8 cellular contexts compared by ENCODE assay signal in the genomic region with DNA sequence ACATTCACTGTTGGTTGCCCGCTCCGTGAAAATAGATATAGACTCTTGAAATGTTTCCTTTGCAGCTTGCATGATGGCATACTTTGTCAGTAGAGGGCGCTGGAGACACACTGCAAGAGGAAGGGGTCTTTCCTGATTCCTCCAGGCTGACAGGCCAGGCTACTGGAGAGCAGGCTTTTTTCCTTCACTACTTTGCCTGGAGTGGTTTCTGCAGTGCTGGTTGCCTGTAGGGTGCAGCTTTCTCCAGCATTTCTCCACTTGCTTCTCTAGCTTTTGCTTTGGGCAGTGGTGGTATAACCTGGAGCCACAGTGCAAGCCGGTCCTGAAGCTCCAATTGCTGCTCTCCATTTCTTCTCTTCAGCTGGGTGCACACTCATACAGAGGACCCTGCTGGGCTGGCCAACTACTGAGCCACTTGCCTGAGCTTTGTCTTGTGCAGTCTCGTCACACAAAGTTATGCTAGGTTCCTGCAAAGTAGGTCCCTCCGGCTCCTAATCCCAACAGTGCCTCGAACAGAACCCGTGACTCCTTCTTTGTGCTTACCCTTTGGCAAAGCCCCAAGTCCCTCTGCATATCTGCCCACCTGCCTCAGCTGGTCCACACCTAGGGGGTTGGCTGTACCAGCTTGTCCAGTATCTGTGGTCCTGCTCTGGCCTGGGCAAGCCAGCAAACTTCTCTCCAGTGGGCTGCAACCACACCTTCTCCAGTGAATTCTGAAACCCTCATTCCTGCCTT. TPM values are rescaled to one million over a fixed set of nuclear protein-coding genes. Genes with fewer than 3 reads are reported as not detected.
DNase-seq lines count a peak whose midpoint lies in the region; ATAC-seq and TF ChIP-seq lines count a peak whose summit lies in the region.

No MANE protein-coding gene starts in this region.

- no peaks in the 10 kb centered on the region for H3K9me3 ChIP-seq in WERI-Rb-1 (ENCODE audit: severe bottlenecking)
- H3K9me3 ChIP-seq in parathyroid adenoma (ENCODE audit: control insufficient read depth, low read length) = no peaks in the 10 kb centered on the region

- no peak overlapping the region for H3K9ac ChIP-seq in parathyroid adenoma

- no peaks in the 10 kb centered on the region for H3K27me3 Mint-ChIP-seq in Calu3 (ENCODE audit: unreplicated experiment)

- H3K27ac ChIP-seq in WERI-Rb-1 = no peak overlapping the region
- H3K27ac ChIP-seq in parathyroid adenoma = no peak overlapping the region

- no peaks in the 10 kb centered on the region for H3K4me1 ChIP-seq in parathyroid adenoma

- H2AFZ ChIP-seq in parathyroid adenoma = no peak overlapping the region

- no TSS peak for BruUV-seq in Calu3 (replicated peaks; lab: Mats Ljungman, UMichigan)

- no peaks in the 10 kb centered on the region for H3K4me1 Mint-ChIP-seq in Calu3 (ENCODE audit: low read depth, unreplicated experiment)

- no peak overlapping the region for H3K27ac Mint-ChIP-seq in Calu3 (ENCODE audit: unreplicated experiment)

- intact Hi-C loops in Calu3 (cut with micrococcal nuclease; ENCODE audit: unreplicated experiment) = loop anchor here (2.0 to 10.0 kb wide), 2 partner anchors 81 to 351 kb away; no protein-coding TSS in a partner anchor

- H3K27me3 ChIP-seq in WERI-Rb-1 (ENCODE audit: insufficient read depth, low read depth, severe bottlenecking) (no peaks in the 10 kb centered on the region), parathyroid adenoma (ENCODE audit: control insufficient read depth, insufficient read depth, low read length) (no peaks in the 10 kb centered on the region)

- no peaks in the 10 kb centered on the region for H3K9me3 Mint-ChIP-seq in Calu3 (ENCODE audit: low read depth, unreplicated experiment)

- H3K4me2 ChIP-seq in parathyroid adenoma (ENCODE audit: low read length) = no peak overlapping the region

- no peaks in the 10 kb centered on the region for H3K79me2 ChIP-seq in parathyroid adenoma

- TF ChIP-seq CTCF in Calu3 (IDR thresholded peaks at IDR 0.05; ENCODE audit: unreplicated experiment) (peak; percentile 71), WERI-Rb-1 (IDR thresholded peaks at IDR 0.05; ENCODE audit: low read depth, low read length) (peak; percentile 90), parathyroid adenoma (IDR thresholded peaks at IDR 0.05) (peak; percentile 40)

- H3K36me3 ChIP-seq in WERI-Rb-1 (no peaks in the 10 kb centered on the region), parathyroid adenoma (ENCODE audit: control insufficient read depth, insufficient read depth, low read length) (no peaks in the 10 kb centered on the region)

- no peak overlapping the region for H3K4me3 Mint-ChIP-seq in Calu3 (ENCODE audit: low read depth, unreplicated experiment)

- peak; percentile 67 for ATAC-seq in GM19023 (IDR thresholded peaks at IDR 0.05; ENCODE audit: unreplicated experiment)
- ATAC-seq in HG03097 (IDR thresholded peaks at IDR 0.05; ENCODE audit: low FRiP score, unreplicated experiment) = peak; percentile 57

- H3K4me3 ChIP-seq in WERI-Rb-1 (ENCODE audit: low read depth, low read length) (no peak overlapping the region), parathyroid adenoma (ENCODE audit: low read depth, low read length) (no peak overlapping the region)

- CTCF ChIA-PET in Calu3 (lab: Charles Lee) = interaction anchor here (0.7 to 1.5 kb wide), 5 partner anchors 25 to 233 kb away, joined by 3 to 8 read pairs (median 5); a partner anchor contains a TSS

- DNase-seq in Calu3 = peak; percentile 70
- peak; percentile 38 for DNase-seq in NCI-H2081 treated with DMSO at 0.1 percent for 48 hours (lab: John Stamatoyannopoulos, UW)
- DNase-seq in WERI-Rb-1 = peak; percentile 77
- DNase-seq in germinal center (ENCODE audit: low spot score) = peak; percentile 53
- no peak for DNase-seq in stimulated activated naive CD4-positive, alpha-beta T cell (lab: John Stamatoyannopoulos, UW)

- no peaks in the 10 kb centered on the region for H3K36me3 Mint-ChIP-seq in Calu3 (ENCODE audit: insufficient read depth, unreplicated experiment)

RNA-seq across cellular contexts. Expression of a gene that starts 46.3 kb away (rescaled TPM):
- total RNA-seq in Calu3 (2022) = 12.5 and 12.8 TPM in 2 replicates

Comparison
In these comparisons a context has a peak if more than half of its experiments do, and no peak if none do; other contexts are left out.
1. DNase-seq: peak in Calu3 (single experiment), NCI-H2081 treated with DMSO at 0.1 percent for 48 hours (single experiment), WERI-Rb-1 (single experiment) and germinal center (single experiment); none in stimulated activated naive CD4-positive, alpha-beta T cell (0 of 6).
2. CTCF ChIP-seq: peak in every context shown above with its lines; median percentile 90 in WERI-Rb-1; 71 in Calu3; 40 in parathyroid adenoma.